In genomic region chr19:45370410-45371204, GRCh38 we compare ENCODE assay signal across 7 cellular contexts. TPM values are rescaled to one million over a fixed set of nuclear protein-coding genes. Genes with fewer than 3 reads are reported as not detected.
DNase-seq lines count a peak whose midpoint lies in the region; ATAC-seq and TF ChIP-seq lines count a peak whose summit lies in the region.

ERCC2 (minus strand) TSS chr19:45370573; CDS start chr19:45370540, 33 bp downstream.

- TF ChIP-seq CTCF in hepatocyte (IDR thresholded peaks at IDR 0.05; ENCODE audit: poor library complexity), result no peak

- peak; percentile 66 for TF ChIP-seq POLR2A in GM18505 (IDR thresholded peaks at IDR 0.05; ENCODE audit: borderline replicate concordance, extremely low read depth, insufficient read depth, insufficient read length)

- DNase-seq in NCI-H2029 treated with DMSO at 0.1 percent for 48 hours (lab: John Stamatoyannopoulos, UW), result peak; percentile 89
- DNase-seq in T-helper 9 cell, result peak; percentile 99
- DNase-seq in astrocyte of the hippocampus (ENCODE audit: low read depth, low spot score), result peak; percentile 100
- peak; percentile 99 for DNase-seq in hepatocyte (ENCODE audit: low spot score)
- peak; percentile 91 for DNase-seq in renal cortical epithelial cell (ENCODE audit: low read depth)

- no peaks in the 10 kb centered on the region for H4K20me1 ChIP-seq in hepatocyte (ENCODE audit: insufficient read depth, poor library complexity, severe bottlenecking)

- H3K9me2 ChIP-seq in hepatocyte (replicated peaks; ENCODE audit: insufficient read depth), result no peaks in the 10 kb centered on the region

- H3K27me3 ChIP-seq in hepatocyte, result no peaks in the 10 kb centered on the region

- H3K4me1 ChIP-seq in hepatocyte (ENCODE audit: insufficient read depth), result no peaks in the 10 kb centered on the region

- no peaks in the 10 kb centered on the region for H3K9me3 ChIP-seq in hepatocyte (ENCODE audit: low read depth)

- H3K4me3 ChIP-seq in hepatocyte, result peak within 1 kb of the TSS; percentile 56

- H3K27ac ChIP-seq in hepatocyte, result peak within 1 kb of the TSS; percentile 80

- H2AFZ ChIP-seq in hepatocyte, result peak within 1 kb of the TSS; percentile 71

- no peaks in the 10 kb centered on the region for H3K36me3 ChIP-seq in hepatocyte (replicated peaks; ENCODE audit: insufficient read depth, low read depth)

- WGBS in hepatocyte (ENCODE audit: low lambda C conversion rate, missing lambda C conversion rate), result 7% methylated on average over 49 of the region's 55 CpGs

- H3K4me2 ChIP-seq in hepatocyte, result peak within 1 kb of the TSS; percentile 89

- ATAC-seq in GM18505 (IDR thresholded peaks at IDR 0.05; ENCODE audit: unreplicated experiment) (peak; percentile 92), HG02973 (IDR thresholded peaks at IDR 0.05; ENCODE audit: unreplicated experiment) (peak; percentile 96)

- H3K79me2 ChIP-seq in hepatocyte, result peaks cover 10% of the 10 kb centered on the region

RNA-seq across cellular contexts. Expression of gene ERCC2, which starts in this region (rescaled TPM):
- total RNA-seq in hepatocyte (10.1 and 13.9 TPM in 2 replicates), renal cortical epithelial cell (15.1 and 22.0 TPM in 2 replicates)
- polyA plus RNA-seq in hepatocyte, result 7.1 and 7.3 TPM in 2 replicates

Comparison
In these comparisons a context has a peak if more than half of its experiments do, and no peak if none do; other contexts are left out.
1. Peak in every context shown above with its lines: DNase-seq, ATAC-seq, H3K4me3 ChIP-seq and H3K27ac ChIP-seq.